18 cellular contexts compared by ENCODE assay signal in the genomic region with DNA sequence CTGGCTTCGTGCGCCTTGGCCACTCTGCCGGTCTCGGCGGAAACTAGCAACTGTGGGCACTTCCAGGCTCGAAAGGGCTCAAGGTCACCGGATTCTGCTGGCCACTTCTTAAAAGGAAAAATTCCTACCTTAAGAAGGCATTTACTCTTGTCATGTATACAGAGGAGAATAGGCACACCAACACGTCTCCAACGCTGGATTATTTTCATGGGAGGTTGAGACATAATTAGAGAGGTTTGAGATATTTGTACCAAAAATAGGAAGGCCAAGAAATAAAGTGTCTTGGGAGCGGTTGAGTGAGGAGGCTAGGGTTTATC. TPM values are rescaled to one million over a fixed set of nuclear protein-coding genes. Genes with fewer than 3 reads are reported as not detected.
DNase-seq lines count a peak whose midpoint lies in the region; ATAC-seq, FAIRE-seq and TF ChIP-seq lines count a peak whose summit lies in the region.
"Had no signal": no experiment of that assay in that cellular context is flagged by ENCODE, and none has a peak within 500 bp of the region (broad histone marks: within the 10 kb centered on the region; RNA-seq: fewer than 3 reads in every experiment).

No MANE protein-coding gene starts in this region.

- FAIRE-seq in H1 (lab: Jason Lieb, UNC): no peak
- FAIRE-seq: GM12891, GM19239, H54, HTR-8/SVneo had no signal

- peaks cover 39% of the 10 kb centered on the region for H3K4me1 ChIP-seq in GM23338 (ENCODE audit: insufficient read depth)
- peaks cover 0 to 33% (median 24%) of the 10 kb centered on the region in 4 experiments; a peak in 6 of 7 replicates for H3K4me1 ChIP-seq in H1 (replicated peaks in 1 of 4; ENCODE audit: control insufficient read depth in 3 of 4, insufficient read depth in 4 of 4, low read length in 3 of 4)
- H3K4me1 ChIP-seq: BE2C had no signal

- no peak overlapping the region for H3K4ac ChIP-seq in H1 (replicated peaks; ENCODE audit: insufficient read length, low read depth, low read length)

- peaks cover under 1% of the 10 kb centered on the region; the same call in 2 of the 3 replicates for H3K9me3 Mint-ChIP-seq in GM23338
- no peaks in the 10 kb centered on the region for H3K9me3 Mint-ChIP-seq in nephron

- in situ Hi-C loops in GM13977 (cut with MboI; ENCODE audit: low pct_unique_long_range_greater_than_20kb, low sequenced_read_pairs, unreplicated experiment): no loop called here

- H3K4me3 Mint-ChIP-seq in GM23338 (peak overlapping the region; percentile 67; the same call in 1 of the 3 replicates), nephron (peak overlapping the region in 2 of 3 experiments; percentile 7 to 40)

- WGBS in H1 (ENCODE audit: extremely low coverage in 1 of 2, insufficient coverage in 1 of 2, insufficient read length in 1 of 2, insufficient replicate concordance in 2 of 2, low coverage in 1 of 2, low lambda C conversion rate in 2 of 2, missing lambda C conversion rate in 1 of 2), 2 experiments: 26% methylated on average over 10 of the region's 10 CpGs; no CpG with 5 or more reads in 1 of the 2 experiments

- H3K27me3 Mint-ChIP-seq in GM23338 (ENCODE audit: insufficient read depth, low read depth, poor library complexity) (peaks cover 99% of the 10 kb centered on the region), nephron (ENCODE audit: low read depth) (peaks cover 98% of the 10 kb centered on the region)

- peak overlapping the region; percentile 82 for H3K4me2 ChIP-seq in GM23338
- H3K4me2 ChIP-seq in H1 (ENCODE audit: insufficient read depth in 1 of 2, low read depth in 2 of 2, low read length in 2 of 2): peak overlapping the region; percentile 84 to 88; a peak in 3 of 4 replicates

- H3K36me3 ChIP-seq in GM23338 (ENCODE audit: insufficient read depth) (no peaks in the 10 kb centered on the region), H1 (ENCODE audit: control insufficient read depth in 2 of 4, insufficient read depth in 4 of 4, low read length in 3 of 4) (peaks cover 0 to 6% (median 1%) of the 10 kb centered on the region in 4 experiments; a peak in 1 of 8 replicates)
- H3K36me3 ChIP-seq: BE2C had no signal

- H3K9me3 ChIP-seq in H1 (ENCODE audit: insufficient read depth in 2 of 2, low read depth in 1 of 2, low read length in 1 of 2): no peaks in the 10 kb centered on the region
- H3K9me3 ChIP-seq: BE2C had no signal

- no peaks in the 10 kb centered on the region for H3K79me1 ChIP-seq in H1 (ENCODE audit: low read depth, low read length)

- no peak overlapping the region for H2BK20ac ChIP-seq in H1 (ENCODE audit: low read length)

- H3K4me3 ChIP-seq in GM23338 (peak overlapping the region; percentile 54), H1 (ENCODE audit: extremely low read depth in 1 of 4, insufficient read depth in 2 of 4, low read depth in 3 of 4, low read length in 4 of 4) (peak overlapping the region in 2 of 4 experiments; percentile 32 to 52; a peak in 2 of 8 replicates)

- H2AFZ ChIP-seq in GM23338 (no peak overlapping the region), H1 (ENCODE audit: low read length) (no peak overlapping the region)

- H3K36me3 Mint-ChIP-seq in GM23338 (ENCODE audit: low read depth) (no peaks in the 10 kb centered on the region; the same call in 2 of the 3 replicates), nephron (ENCODE audit: low read depth) (no peaks in the 10 kb centered on the region)
- H3K36me3 Mint-ChIP-seq: CD4-positive, alpha-beta memory T cell had no signal

- TF ChIP-seq CTCF in GM23338 (conservative IDR thresholded peaks at IDR 0.05; ENCODE audit: low read depth in 2 of 2): no peak
- TF ChIP-seq CTCF in H1 (IDR thresholded peaks at IDR 0.05; ENCODE audit: control extremely low read depth in 1 of 3, insufficient read depth in 1 of 3, low read depth in 1 of 3, low read length in 3 of 3): no peak
- no peak for TF ChIP-seq CTCF in nephron (IDR thresholded peaks at IDR 0.05; ENCODE audit: unreplicated experiment in 3 of 3)
- no peak for TF ChIP-seq CTCF in GM13977 (IDR thresholded peaks at IDR 0.05; ENCODE audit: extremely low read depth, insufficient read depth, missing control alignments)

- H2BK120ac ChIP-seq in H1 (replicated peaks; ENCODE audit: low read depth, low read length): no peak overlapping the region

- H3K27ac Mint-ChIP-seq in GM23338 (no peak overlapping the region), nephron (no peak overlapping the region)
- H3K27ac Mint-ChIP-seq: CD4-positive, alpha-beta memory T cell had no signal

- H4K91ac ChIP-seq in H1 (replicated peaks; ENCODE audit: insufficient read length, low read length): no peak overlapping the region

- POLR2A ChIA-PET in H1 (lab: Charles Lee; ENCODE audit: partially characterized antibody): no interaction called here

- no peak overlapping the region for H2BK5ac ChIP-seq in H1 (ENCODE audit: low read depth, low read length)

- H2BK12ac ChIP-seq in H1 (ENCODE audit: low read depth, low read length): no peak overlapping the region

- H3K23me2 ChIP-seq in H1 (ENCODE audit: low read depth, low read length): peaks cover 16% of the 10 kb centered on the region; the same call in 1 of the 2 replicates

- H3K4me1 Mint-ChIP-seq in GM23338 (peaks cover 45% of the 10 kb centered on the region), nephron (peaks cover 26% of the 10 kb centered on the region)

- TF ChIP-seq EP300 in H1 (IDR thresholded peaks at IDR 0.05; ENCODE audit: borderline replicate concordance in 1 of 2, low read depth in 2 of 2, low read length in 2 of 2): no peak

- no peak for ATAC-seq in GM23338
- ATAC-seq in stimulated activated naive CD8-positive, alpha-beta T cell treated with anti-CD3 and anti-CD28 coated beads, Interleukin-15, Interleukin-2, amounts not matched to agents 100 U/mL and 50 U/mL, for 24 hours: no peak
- no peak for ATAC-seq in GM21360 (IDR thresholded peaks at IDR 0.05; ENCODE audit: unreplicated experiment)

- peaks cover 21% of the 10 kb centered on the region for H4K20me1 ChIP-seq in GM23338 (replicated peaks; ENCODE audit: insufficient read depth)
- peaks cover 9 to 32% of the 10 kb centered on the region in 2 experiments for H4K20me1 ChIP-seq in H1 (replicated peaks in 1 of 2; ENCODE audit: control insufficient read depth in 1 of 2, insufficient read depth in 2 of 2, low read length in 2 of 2)

- H3K79me2 ChIP-seq in GM23338 (replicated peaks; ENCODE audit: insufficient read depth): no peaks in the 10 kb centered on the region
- H3K79me2 ChIP-seq in H1 (ENCODE audit: control insufficient read depth in 1 of 2, insufficient read depth in 2 of 2, low read length in 2 of 2): no peaks in the 10 kb centered on the region

- H3K23ac ChIP-seq in H1 (ENCODE audit: insufficient read length): no peak overlapping the region

- H3K9me2 ChIP-seq in GM23338 (ENCODE audit: insufficient read depth): no peaks in the 10 kb centered on the region

- CTCF ChIA-PET in H1 (lab: Charles Lee; ENCODE audit: partially characterized antibody): interaction anchor here (0.8 to 14.8 kb wide), 10 partner anchors 6 to 330 kb away, joined by 3 to 147 read pairs (median 8); a partner anchor contains a TSS

- H3K18ac ChIP-seq in H1 (ENCODE audit: extremely low read depth, low read length): no peak overlapping the region

- no peak for TF ChIP-seq RAD21 in H1 (IDR thresholded peaks at IDR 0.05 in 1 of 2, conservative IDR thresholded peaks at IDR 0.05 in 1 of 2; ENCODE audit: low read depth in 2 of 2, low read length in 2 of 2)

- no peak overlapping the region for H3K56ac ChIP-seq in H1 (replicated peaks; ENCODE audit: insufficient read length, low read depth, low read length)

- H3F3A ChIP-seq in GM23338 (replicated peaks; ENCODE audit: low read depth): peaks cover 28% of the 10 kb centered on the region

- no peak overlapping the region for H4K5ac ChIP-seq in H1 (ENCODE audit: insufficient read length, low read depth, low read length)

- H3K27me3 ChIP-seq in GM23338 (ENCODE audit: insufficient read depth) (peaks cover 100% of the 10 kb centered on the region), H1 (replicated peaks in 1 of 4; ENCODE audit: control insufficient read depth in 3 of 4, extremely low read depth in 1 of 4, insufficient read depth in 3 of 4, low read length in 3 of 4) (peaks cover 92 to 100% (median 99%) of the 10 kb centered on the region in 4 experiments)

- no peak overlapping the region for H4K8ac ChIP-seq in H1 (ENCODE audit: extremely low read depth, insufficient read depth, low read length)

- H3K27ac ChIP-seq in GM23338 (ENCODE audit: low read depth): no peak overlapping the region
- H3K27ac ChIP-seq in H1 (ENCODE audit: low read depth, low read length): no peak overlapping the region
- H3K27ac ChIP-seq: C4-2B had no signal

- no peak overlapping the region for H3K9ac ChIP-seq in H1 (replicated peaks in 1 of 4; ENCODE audit: extremely low read depth in 1 of 4, low read depth in 3 of 4, low read length in 3 of 4)

- DNase-seq in GM23338 (ENCODE audit: low spot score) (no peak), H1 (ENCODE audit: low read depth in 1 of 2, low spot score in 2 of 2) (no peak), GM13977 (ENCODE audit: low spot score) (no peak), NCI-H187 (lab: John Stamatoyannopoulos, UW) (no peak)
- no peak for DNase-seq in stimulated activated naive CD8-positive, alpha-beta T cell treated with anti-CD3 and anti-CD28 coated beads, Interleukin-15, Interleukin-2, amounts not matched to agents 100 U/mL and 50 U/mL, for 24 hours
- DNase-seq: BE2C; CD4-positive, alpha-beta memory T cell; DMS79 had no signal

- no peak overlapping the region for H2BK15ac ChIP-seq in H1 (ENCODE audit: low read length)

- no peak overlapping the region for H2AK5ac ChIP-seq in H1 (ENCODE audit: low read depth, low read length)

- no peak overlapping the region for H3K14ac ChIP-seq in H1 (ENCODE audit: insufficient read length)

- no peak for TF ChIP-seq POLR2A in H1 (IDR thresholded peaks at IDR 0.05; ENCODE audit: control extremely low read depth in 1 of 2, low read depth in 2 of 2, low read length in 2 of 2)

RNA-seq across cellular contexts. Expression of a gene that starts 4.5 kb away (rescaled TPM):
- 1.8 and 2.8 TPM in 2 replicates for total RNA-seq in GM23338 (2014; rRNA removed; shearing (Covaris generic))
- polyA plus RNA-seq in GM23338 (2016; fragmentation: Nextera tagmentation; extraction: Ambion mirVana) (0.87 and 1.2 TPM in 2 replicates), H1 (2011; rRNA removed) (9.1 and 23.2 TPM in 2 replicates)
- total RNA-seq in H1 (2021; fragmentation: NEBNext Ultra II Directional; extraction: Animal tissue kit (Norgen Biotek cat#: 25700)): 5.0 and 6.2 TPM in 2 replicates
- 20.6 TPM for polyA plus RNA-seq in H1 (2011; cell fraction: cytosol; rRNA removed)
- polyA plus RNA-seq in H1 (2011; cell fraction: nucleus; rRNA removed): 31.1 TPM
- polyA plus RNA-seq in H1 (2012, experiment 1 of 2): 6.0 to 7.8 TPM (median 6.8 TPM) in 4 replicates
- polyA plus RNA-seq in H1 (2012, experiment 2 of 2): 4.2 TPM
- polyA plus RNA-seq in H1 (2013, experiment 1 of 2): 2.4 TPM
- 2.5 TPM for polyA plus RNA-seq in H1 (2013, experiment 2 of 2)
- polyA minus RNA-seq in H1 (2011; rRNA and poly(A)+ RNA removed): 3.7 and 4.8 TPM in 2 replicates
- 5.5 TPM for polyA minus RNA-seq in H1 (2011; cell fraction: cytosol; rRNA and poly(A)+ RNA removed)
- 6.6 TPM for polyA minus RNA-seq in H1 (2011; cell fraction: nucleus; rRNA and poly(A)+ RNA removed)
- total RNA-seq: CD4-positive, alpha-beta memory T cell had no signal
- polyA plus RNA-seq: AG04450; CD4-positive, alpha-beta memory T cell had no signal

RNA-seq across cellular contexts. Expression of a gene that starts 8.6 kb away (rescaled TPM):
- total RNA-seq in GM23338 (2014; rRNA removed; shearing (Covaris generic)): 0.24 TPM in 1 of 2 replicates, not detected in the other
- polyA plus RNA-seq in GM23338 (2016; fragmentation: Nextera tagmentation; extraction: Ambion mirVana) (not detected in 2 replicates), H1 (2011; rRNA removed) (0.12 and 0.93 TPM in 2 replicates)
- 0.21 and 0.28 TPM in 2 replicates for total RNA-seq in H1 (2021; fragmentation: NEBNext Ultra II Directional; extraction: Animal tissue kit (Norgen Biotek cat#: 25700))
- polyA plus RNA-seq in H1 (2011; cell fraction: cytosol; rRNA removed): 0.79 TPM
- polyA plus RNA-seq in H1 (2011; cell fraction: nucleus; rRNA removed): 3.0 TPM
- 0.12 to 0.21 TPM (median 0.20 TPM) in 3 of 4 replicates, not detected in the other for polyA plus RNA-seq in H1 (2012, experiment 1 of 2)
- polyA plus RNA-seq in H1 (2012, experiment 2 of 2): not detected
- 0.04 TPM for polyA plus RNA-seq in H1 (2013, experiment 1 of 2)
- 0.06 TPM for polyA plus RNA-seq in H1 (2013, experiment 2 of 2)
- polyA minus RNA-seq in H1 (2011; rRNA and poly(A)+ RNA removed): 0.07 and 0.22 TPM in 2 replicates
- 1.1 TPM for polyA minus RNA-seq in H1 (2011; cell fraction: cytosol; rRNA and poly(A)+ RNA removed)
- 2.2 TPM for polyA minus RNA-seq in H1 (2011; cell fraction: nucleus; rRNA and poly(A)+ RNA removed)
- total RNA-seq: A172, G401 had no signal
- polyA plus RNA-seq: AG04450 had no signal
